Comparison of ENCODE assay signal across 1 cellular context in the genomic region with DNA sequence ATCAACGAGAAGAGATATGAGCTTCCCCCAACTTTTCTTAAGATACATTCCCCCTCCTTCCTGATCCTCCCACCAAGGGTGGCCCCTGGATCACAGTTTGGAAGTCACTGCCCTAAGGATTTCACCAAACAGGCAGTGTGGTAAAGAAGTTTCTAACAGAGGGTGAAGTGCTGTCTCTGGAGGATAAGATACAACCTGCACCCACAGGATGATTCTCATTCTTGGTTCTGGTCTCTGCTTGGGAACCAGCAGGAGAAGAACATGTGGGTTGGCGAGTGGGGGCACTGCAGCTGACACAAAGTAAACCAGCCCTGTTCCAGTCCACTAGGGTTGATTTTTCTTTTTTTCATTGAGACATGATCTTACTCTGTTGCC.
TF ChIP-seq lines count a peak whose summit lies in the region.

No MANE protein-coding gene starts in this region.

TF ChIP-seq in SK-N-SH treated with all-trans-retinoic acid at 6 μM for 48 hours, 23 proteins besides CTCF, POLR2A, EP300 and RAD21 (continued from another document):
- TF ChIP-seq, protein P1, sequence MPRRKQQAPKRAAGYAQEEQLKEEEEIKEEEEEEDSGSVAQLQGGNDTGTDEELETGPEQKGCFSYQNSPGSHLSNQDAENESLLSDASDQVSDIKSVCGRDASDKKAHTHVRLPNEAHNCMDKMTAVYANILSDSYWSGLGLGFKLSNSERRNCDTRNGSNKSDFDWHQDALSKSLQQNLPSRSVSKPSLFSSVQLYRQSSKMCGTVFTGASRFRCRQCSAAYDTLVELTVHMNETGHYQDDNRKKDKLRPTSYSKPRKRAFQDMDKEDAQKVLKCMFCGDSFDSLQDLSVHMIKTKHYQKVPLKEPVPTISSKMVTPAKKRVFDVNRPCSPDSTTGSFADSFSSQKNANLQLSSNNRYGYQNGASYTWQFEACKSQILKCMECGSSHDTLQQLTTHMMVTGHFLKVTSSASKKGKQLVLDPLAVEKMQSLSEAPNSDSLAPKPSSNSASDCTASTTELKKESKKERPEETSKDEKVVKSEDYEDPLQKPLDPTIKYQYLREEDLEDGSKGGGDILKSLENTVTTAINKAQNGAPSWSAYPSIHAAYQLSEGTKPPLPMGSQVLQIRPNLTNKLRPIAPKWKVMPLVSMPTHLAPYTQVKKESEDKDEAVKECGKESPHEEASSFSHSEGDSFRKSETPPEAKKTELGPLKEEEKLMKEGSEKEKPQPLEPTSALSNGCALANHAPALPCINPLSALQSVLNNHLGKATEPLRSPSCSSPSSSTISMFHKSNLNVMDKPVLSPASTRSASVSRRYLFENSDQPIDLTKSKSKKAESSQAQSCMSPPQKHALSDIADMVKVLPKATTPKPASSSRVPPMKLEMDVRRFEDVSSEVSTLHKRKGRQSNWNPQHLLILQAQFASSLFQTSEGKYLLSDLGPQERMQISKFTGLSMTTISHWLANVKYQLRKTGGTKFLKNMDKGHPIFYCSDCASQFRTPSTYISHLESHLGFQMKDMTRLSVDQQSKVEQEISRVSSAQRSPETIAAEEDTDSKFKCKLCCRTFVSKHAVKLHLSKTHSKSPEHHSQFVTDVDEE (CRISPR knock-in tag; IDR thresholded peaks at IDR 0.05): no peak
- TF ChIP-seq BACH2 (CRISPR knock-in tag; IDR thresholded peaks at IDR 0.05; ENCODE audit: borderline replicate concordance) (no peak), ZNF70 (CRISPR knock-in tag; IDR thresholded peaks at IDR 0.05) (no peak), GLIS3 (CRISPR knock-in tag; IDR thresholded peaks at IDR 0.05) (no peak), RARB (CRISPR knock-in tag; IDR thresholded peaks at IDR 0.05) (no peak), TCF4 (CRISPR knock-in tag; IDR thresholded peaks at IDR 0.05; ENCODE audit: borderline replicate concordance) (no peak)
- TF ChIP-seq, protein P2, sequence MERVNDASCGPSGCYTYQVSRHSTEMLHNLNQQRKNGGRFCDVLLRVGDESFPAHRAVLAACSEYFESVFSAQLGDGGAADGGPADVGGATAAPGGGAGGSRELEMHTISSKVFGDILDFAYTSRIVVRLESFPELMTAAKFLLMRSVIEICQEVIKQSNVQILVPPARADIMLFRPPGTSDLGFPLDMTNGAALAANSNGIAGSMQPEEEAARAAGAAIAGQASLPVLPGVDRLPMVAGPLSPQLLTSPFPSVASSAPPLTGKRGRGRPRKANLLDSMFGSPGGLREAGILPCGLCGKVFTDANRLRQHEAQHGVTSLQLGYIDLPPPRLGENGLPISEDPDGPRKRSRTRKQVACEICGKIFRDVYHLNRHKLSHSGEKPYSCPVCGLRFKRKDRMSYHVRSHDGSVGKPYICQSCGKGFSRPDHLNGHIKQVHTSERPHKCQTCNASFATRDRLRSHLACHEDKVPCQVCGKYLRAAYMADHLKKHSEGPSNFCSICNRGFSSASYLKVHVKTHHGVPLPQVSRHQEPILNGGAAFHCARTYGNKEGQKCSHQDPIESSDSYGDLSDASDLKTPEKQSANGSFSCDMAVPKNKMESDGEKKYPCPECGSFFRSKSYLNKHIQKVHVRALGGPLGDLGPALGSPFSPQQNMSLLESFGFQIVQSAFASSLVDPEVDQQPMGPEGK (CRISPR knock-in tag; IDR thresholded peaks at IDR 0.05; ENCODE audit: borderline replicate concordance): no peak
